In genomic region chr9:38443597-38443996, GRCh38 we compare ENCODE assay signal across 22 cellular contexts. TPM values are rescaled to one million over a fixed set of nuclear protein-coding genes. Genes with fewer than 3 reads are reported as not detected.
"Had no signal": no experiment of that assay in that cellular context is flagged by ENCODE, and none has a peak within 500 bp of the region (broad histone marks: within the 10 kb centered on the region; RNA-seq: fewer than 3 reads in every experiment).

No MANE protein-coding gene starts in this region.

- H3K4me1 ChIP-seq: ascending aorta, lower lobe of right lung, psoas muscle had no signal

- ATAC-seq: naive thymus-derived CD8-positive, alpha-beta T cell; psoas muscle; stimulated activated effector memory CD8-positive, alpha-beta T cell treated with anti-CD3 and anti-CD28 coated beads, Interleukin-12 subunit alpha, Interleukin-12 subunit beta, amount 100 ng/mL, for 72 hours had no signal

- H3K27ac ChIP-seq: ascending aorta, lower lobe of right lung, psoas muscle, skin epidermis, thoracic aorta, WERI-Rb-1 had no signal

- H3K27me3 ChIP-seq: ascending aorta had no signal

- H3K36me3 ChIP-seq: ascending aorta, lower lobe of right lung, thoracic aorta, WERI-Rb-1 had no signal

- FAIRE-seq: islet of Langerhans had no signal

- H3K9me3 ChIP-seq: ascending aorta, lower lobe of right lung, psoas muscle, thoracic aorta had no signal

- DNase-seq: activated CD4-positive, alpha-beta T cell treated with anti-CD3 and anti-CD28 coated beads for 1 hour; activated CD8-positive, alpha-beta memory T cell treated with anti-CD3 and anti-CD28 coated beads for 24 hours; activated CD8-positive, alpha-beta memory T cell treated with anti-CD3 and anti-CD28 coated beads, Interleukin-2, amount 50 U/mL, for 48 hours; activated effector memory CD4-positive, alpha-beta T cell treated with Interleukin-2 at 50 U/mL for 16 hours; activated naive CD4-positive, alpha-beta T cell treated with anti-CD3 and anti-CD28 coated beads, Interleukin-2, amount 50 U/mL, for 16 hours; activated T-cell treated with anti-CD3 and anti-CD28 coated beads, Interleukin-2, amount 50 U/mL, for 48 hours; cerebellar nuclear complex; effector CD4-positive, alpha-beta T cell; lower lobe of right lung; naive thymus-derived CD8-positive, alpha-beta T cell; psoas muscle; right cardiac atrium; stimulated activated CD4-positive, alpha-beta T cell treated with anti-CD3 and anti-CD28 coated beads, Interleukin-4, amount 100 ng/mL, for 1 hour; T-helper 2 cell; WERI-Rb-1 had no signal

- H3K4me3 ChIP-seq: ascending aorta, lower lobe of right lung, psoas muscle, skin epidermis, thoracic aorta had no signal

RNA-seq across cellular contexts. Expression of gene IGFBPL1, which starts 19.3 kb away (rescaled TPM):
- total RNA-seq: fibroblast of villous mesenchyme; mesenteric fat pad; naive thymus-derived CD8-positive, alpha-beta T cell had no signal
- polyA plus RNA-seq: naive thymus-derived CD8-positive, alpha-beta T cell had no signal
